23 cellular contexts compared by ENCODE assay signal in the genomic region with DNA sequence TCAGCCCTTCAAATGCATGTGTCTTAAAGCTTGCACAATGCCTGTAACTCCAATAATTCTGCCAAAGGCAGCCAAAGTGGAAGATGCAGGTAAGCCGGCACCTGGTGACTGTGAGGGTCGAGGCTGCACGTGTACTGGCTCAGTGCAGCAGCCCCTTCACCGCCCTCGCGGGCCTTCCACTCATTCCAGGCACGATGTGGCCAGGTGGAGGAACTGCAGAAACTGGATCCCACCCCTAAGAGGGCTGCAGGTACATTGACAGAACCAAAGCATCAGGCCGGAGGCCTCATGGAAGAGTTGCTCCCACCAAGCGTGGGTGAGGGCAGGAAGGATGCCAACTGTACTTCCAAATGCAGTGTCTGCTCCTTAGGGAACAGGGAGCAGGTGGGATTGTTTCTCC.
DNase-seq lines count a peak whose midpoint lies in the region; ATAC-seq and TF ChIP-seq lines count a peak whose summit lies in the region.
"Had no signal": no experiment of that assay in that cellular context is flagged by ENCODE, and none has a peak within 500 bp of the region (broad histone marks: within the 10 kb centered on the region; RNA-seq: fewer than 3 reads in every experiment).

No MANE protein-coding gene starts in this region.

- no peak for TF ChIP-seq CTCF in right atrium auricular region (IDR thresholded peaks at IDR 0.05)
- no peak for TF ChIP-seq CTCF in left lung (IDR thresholded peaks at IDR 0.05)

- H3K4me1 ChIP-seq in right atrium auricular region (peaks cover 0 to 17% of the 10 kb centered on the region in 2 donors), left lung (no peaks in the 10 kb centered on the region)
- H3K4me1 ChIP-seq: A549 had no signal

- no peak overlapping the region for H3K27ac Mint-ChIP-seq in activated T-cell treated with anti-CD3 and anti-CD28 coated beads, Interleukin-2, amount 50 U/mL, for 72 hours

- H3K4me3 Mint-ChIP-seq in activated T-cell treated with anti-CD3 and anti-CD28 coated beads, Interleukin-2, amount 50 U/mL, for 72 hours = no peak overlapping the region
- H3K4me3 Mint-ChIP-seq: CD8-positive, alpha-beta T cell had no signal

- H3K27me3 ChIP-seq in right atrium auricular region (no peaks in the 10 kb centered on the region), left lung (no peaks in the 10 kb centered on the region)
- H3K27me3 ChIP-seq: BLaER1 had no signal

- no peak overlapping the region for H3K27ac ChIP-seq in right atrium auricular region
- no peak overlapping the region for H3K27ac ChIP-seq in left lung
- H3K27ac ChIP-seq: A549, BLaER1 had no signal

- peak; percentile 9 for DNase-seq in left cardiac atrium
- DNase-seq in right atrium auricular region (ENCODE audit: low spot score) = no peak
- DNase-seq in left lung = peak; percentile 26 to 51
- peak; percentile 47 for DNase-seq in sciatic nerve (ENCODE audit: low spot score)
- DNase-seq in activated T-cell treated with anti-CD3 and anti-CD28 coated beads, Interleukin-2, amount 50 U/mL, for 72 hours = no peak
- DNase-seq in NCI-H1694 (lab: John Stamatoyannopoulos, UW) = no peak
- DNase-seq: Calu3; CD8-positive, alpha-beta T cell; GF-D8; GOT3; KG1; MV-4-11; NCI-H187; NCI-H2107; NCI-H226; NCI-H524; NCI-H82; PC-3; RPMI8226 had no signal

- intact Hi-C loops in left cardiac atrium (cut with DNase I) = no loop called here
- intact Hi-C loops in left lung (cut with DNase I) = no loop called here
- intact Hi-C loops in sciatic nerve (cut with DNase I) = no loop called here

- H3K4me3 ChIP-seq in right atrium auricular region (no peak overlapping the region), left lung (no peak overlapping the region)
- H3K4me3 ChIP-seq: A549, BLaER1 had no signal

- no peaks in the 10 kb centered on the region for H3K27me3 Mint-ChIP-seq in activated T-cell treated with anti-CD3 and anti-CD28 coated beads, Interleukin-2, amount 50 U/mL, for 72 hours (ENCODE audit: low read depth)

- no peaks in the 10 kb centered on the region for H3K9me3 ChIP-seq in right atrium auricular region
- no peaks in the 10 kb centered on the region for H3K9me3 ChIP-seq in left lung
- H3K9me3 ChIP-seq: A549, BLaER1 had no signal

- H3K36me3 ChIP-seq in right atrium auricular region = peaks cover 31% of the 10 kb centered on the region
- peaks cover 0 to 79% of the 10 kb centered on the region in 2 donors for H3K36me3 ChIP-seq in left lung

- peaks cover 0 to 4% of the 10 kb centered on the region in 2 donors for H3K9me3 Mint-ChIP-seq in activated T-cell treated with anti-CD3 and anti-CD28 coated beads, Interleukin-2, amount 50 U/mL, for 72 hours

- peaks cover 25% of the 10 kb centered on the region for H3K4me1 Mint-ChIP-seq in activated T-cell treated with anti-CD3 and anti-CD28 coated beads, Interleukin-2, amount 50 U/mL, for 72 hours (ENCODE audit: low read depth)

- peaks cover 6 to 11% of the 10 kb centered on the region in 2 donors for H3K36me3 Mint-ChIP-seq in activated T-cell treated with anti-CD3 and anti-CD28 coated beads, Interleukin-2, amount 50 U/mL, for 72 hours (ENCODE audit: insufficient read depth in 2 of 2)

- ATAC-seq in left cardiac atrium (no peak), left lung (no peak), sciatic nerve (no peak), GM19395 (IDR thresholded peaks at IDR 0.05; ENCODE audit: unreplicated experiment) (no peak)
- ATAC-seq in activated T-cell treated with anti-CD3 and anti-CD28 coated beads, Interleukin-2, amount 50 U/mL, for 72 hours (replicated peaks in 1 of 2) = no peak
- ATAC-seq: A549; CD8-positive, alpha-beta T cell; HCT116; PC-3 had no signal

Comparison
In these comparisons a context has a peak if more than half of its experiments do, and no peak if none do; other contexts are left out.
1. DNase-seq: peak in left cardiac atrium (single experiment), left lung (2 of 2) and sciatic nerve (single experiment); none in right atrium auricular region (single experiment), activated T-cell treated with anti-CD3 and anti-CD28 coated beads, Interleukin-2, amount 50 U/mL, for 72 hours (0 of 2) and NCI-H1694 (single experiment).